8 cellular contexts compared by ENCODE assay signal in the genomic region with DNA sequence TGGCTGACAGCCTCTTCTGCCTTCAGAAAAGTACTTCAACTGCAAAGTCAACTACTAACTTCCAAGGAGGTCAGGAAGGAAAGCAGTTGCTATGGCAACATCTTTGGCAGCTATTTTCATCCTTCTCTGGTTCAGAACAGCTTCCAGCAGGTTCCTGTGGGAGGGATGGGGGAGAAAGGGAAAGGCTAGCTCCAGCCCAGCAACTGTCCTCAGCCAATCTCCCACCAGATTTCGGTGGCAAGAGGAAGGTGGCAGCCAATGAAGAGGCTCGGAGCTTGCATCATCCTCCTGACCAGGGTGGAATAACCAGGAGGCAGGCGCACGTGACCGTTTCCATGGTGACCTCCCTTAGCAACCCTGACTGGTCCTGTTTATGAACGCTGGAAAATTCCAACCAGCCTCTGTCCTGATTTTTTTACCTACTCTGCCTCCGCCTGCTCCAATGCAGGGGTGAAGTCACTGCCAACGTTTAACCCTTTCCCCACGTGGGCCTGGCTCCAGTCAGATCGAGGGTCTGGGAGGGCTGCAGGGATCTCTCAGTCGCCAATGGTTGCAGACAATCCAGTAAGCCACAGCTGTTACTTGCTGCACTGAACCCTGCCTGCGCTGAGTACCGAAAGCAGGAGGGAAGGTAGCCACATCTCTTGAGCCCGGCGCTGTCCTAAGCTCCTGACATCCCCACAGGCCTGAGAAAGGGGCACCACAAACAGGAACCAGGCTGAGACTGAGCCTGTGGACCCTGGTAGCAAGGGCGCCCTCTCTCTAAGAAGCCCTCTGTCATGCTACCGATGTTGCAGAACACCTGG. TPM values are rescaled to one million over a fixed set of nuclear protein-coding genes. Genes with fewer than 3 reads are reported as not detected.
DNase-seq lines count a peak whose midpoint lies in the region; ATAC-seq lines count a peak whose summit lies in the region.

No MANE protein-coding gene starts in this region.

- no peaks in the 10 kb centered on the region for H3K36me3 Mint-ChIP-seq in activated CD4-positive, alpha-beta T cell treated with anti-CD3 and anti-CD28 coated beads, Interleukin-2, amount 10 ng/mL, durations not matched to agents 7 days and 5 days (ENCODE audit: low read depth)

- H3K4me3 ChIP-seq in adipocyte (ENCODE audit: low read length) (peak overlapping the region; percentile 60), neuron (ENCODE audit: low read length) (peak overlapping the region; percentile 40)

- H3K4me3 Mint-ChIP-seq in activated CD4-positive, alpha-beta T cell treated with anti-CD3 and anti-CD28 coated beads, Interleukin-2, amount 10 ng/mL, durations not matched to agents 7 days and 5 days: no peak overlapping the region

- H2AFZ ChIP-seq in neuron (ENCODE audit: low read depth, low read length): no peak overlapping the region

- H3K27ac Mint-ChIP-seq in activated CD4-positive, alpha-beta T cell treated with anti-CD3 and anti-CD28 coated beads, Interleukin-2, amount 10 ng/mL, durations not matched to agents 7 days and 5 days: peak overlapping the region; percentile 71

- H3K9me3 ChIP-seq in adipocyte (ENCODE audit: control insufficient read depth, low read length) (no peaks in the 10 kb centered on the region), neuron (ENCODE audit: low read length) (no peaks in the 10 kb centered on the region)

- H3K4me1 ChIP-seq in adipocyte (ENCODE audit: control insufficient read depth, insufficient read depth, low read length): peaks cover 83% of the 10 kb centered on the region
- peaks cover 68% of the 10 kb centered on the region for H3K4me1 ChIP-seq in neuron (ENCODE audit: insufficient read depth, low read length)

- peak; percentile 66 for DNase-seq in activated CD4-positive, alpha-beta T cell treated with anti-CD3 and anti-CD28 coated beads, Interleukin-2, amount 10 ng/mL, durations not matched to agents 7 days and 5 days
- no peak for DNase-seq in activated CD4-positive, alpha-beta T cell treated with anti-CD3 and anti-CD28 coated beads, Interleukin-2, amount 50 U/mL, for 1 hour
- peak; percentile 99 for DNase-seq in NCI-H526 treated with DMSO at 0.1 percent for 48 hours (lab: John Stamatoyannopoulos, UW)
- DNase-seq in adipocyte (ENCODE audit: low read depth): peak; percentile 100
- peak; percentile 99 to 100 (median 100) for DNase-seq in head of caudate nucleus

- no peaks in the 10 kb centered on the region for H3K9me3 Mint-ChIP-seq in activated CD4-positive, alpha-beta T cell treated with anti-CD3 and anti-CD28 coated beads, Interleukin-2, amount 10 ng/mL, durations not matched to agents 7 days and 5 days

- ATAC-seq in HG03469 (IDR thresholded peaks at IDR 0.05; ENCODE audit: unreplicated experiment) (peak; percentile 40), GM21717 (IDR thresholded peaks at IDR 0.05; ENCODE audit: unreplicated experiment) (no peak)

- H3K36me3 ChIP-seq in adipocyte (ENCODE audit: control insufficient read depth, insufficient read depth, low read length, severe bottlenecking): no peaks in the 10 kb centered on the region
- no peaks in the 10 kb centered on the region for H3K36me3 ChIP-seq in neuron (ENCODE audit: insufficient read depth, low read length)

- CTCF ChIA-PET in activated CD4-positive, alpha-beta T cell treated with anti-CD3 and anti-CD28 coated beads, Interleukin-2, amount 10 ng/mL, durations not matched to agents 7 days and 5 days (lab: Charles Lee): interaction anchor here (0.6 to 10.0 kb wide), 8 partner anchors 10 to 72 kb away, joined by 3 to 119 read pairs (median 6); a partner anchor contains a TSS

- peaks cover 5% of the 10 kb centered on the region for H3K27me3 Mint-ChIP-seq in activated CD4-positive, alpha-beta T cell treated with anti-CD3 and anti-CD28 coated beads, Interleukin-2, amount 10 ng/mL, durations not matched to agents 7 days and 5 days

- no peaks in the 10 kb centered on the region for H3K27me3 ChIP-seq in adipocyte (replicated peaks; ENCODE audit: control insufficient read depth, insufficient read depth, low read length)
- no peaks in the 10 kb centered on the region for H3K27me3 ChIP-seq in neuron (ENCODE audit: insufficient read depth, low read length)

- POLR2A ChIA-PET in activated CD4-positive, alpha-beta T cell treated with anti-CD3 and anti-CD28 coated beads, Interleukin-2, amount 10 ng/mL, durations not matched to agents 7 days and 5 days (lab: Charles Lee): interaction anchor here (0.8 to 4.1 kb wide), 5 partner anchors 9 to 59 kb away, joined by 3 to 39 read pairs (median 4); a partner anchor contains a TSS

- H3K4me1 Mint-ChIP-seq in activated CD4-positive, alpha-beta T cell treated with anti-CD3 and anti-CD28 coated beads, Interleukin-2, amount 10 ng/mL, durations not matched to agents 7 days and 5 days: peaks cover 38% of the 10 kb centered on the region

- peak overlapping the region; percentile 94 for H3K9ac ChIP-seq in adipocyte (ENCODE audit: low read length)

- intact Hi-C loops in head of caudate nucleus (cut with DNase I): no loop called here

RNA-seq across cellular contexts. Expression of a gene that starts 11.2 kb away (rescaled TPM):
- 1,000 to 10,000 TPM; 7,183 to 8,252 TPM for total RNA-seq in activated CD4-positive, alpha-beta T cell treated with anti-CD3 and anti-CD28 coated beads, Interleukin-2, amount 10 ng/mL, durations not matched to agents 7 days and 5 days

RNA-seq across cellular contexts. Expression of a gene that starts 37.2 kb away (rescaled TPM):
- total RNA-seq in activated CD4-positive, alpha-beta T cell treated with anti-CD3 and anti-CD28 coated beads, Interleukin-2, amount 10 ng/mL, durations not matched to agents 7 days and 5 days: 10 to 100 TPM; 59.1 to 62.1 TPM
